Comparison of ENCODE assay signal across 12 cellular contexts in genomic region chr9:137828527-137829259, GRCh38. TPM values are rescaled to one million over a fixed set of nuclear protein-coding genes. Genes with fewer than 3 reads are reported as not detected.
DNase-seq lines count a peak whose midpoint lies in the region; ATAC-seq, FAIRE-seq and TF ChIP-seq lines count a peak whose summit lies in the region.
"Had no signal": no experiment of that assay in that cellular context is flagged by ENCODE, and none has a peak within 500 bp of the region (broad histone marks: within the 10 kb centered on the region; RNA-seq: fewer than 3 reads in every experiment).

No MANE protein-coding gene starts in this region.

- no peaks in the 10 kb centered on the region for H3K27me3 ChIP-seq in GM12878 (replicated peaks in 1 of 2; ENCODE audit: control insufficient read depth in 2 of 2, insufficient read depth in 2 of 2, low read length in 1 of 2)

- peaks cover 10% of the 10 kb centered on the region for H3K4me1 ChIP-seq in GM12878 (ENCODE audit: control insufficient read depth, insufficient read depth, low read length)
- H3K4me1 ChIP-seq: psoas muscle had no signal

- no TSS peak for BruUV-seq in GM12878 (replicated peaks; lab: Mats Ljungman, UMichigan)

- H3K27ac ChIP-seq in GM12878 (ENCODE audit: control insufficient read depth, insufficient read depth) = no peak overlapping the region
- H3K27ac ChIP-seq: psoas muscle had no signal

- no peak overlapping the region for H3K4me2 ChIP-seq in GM12878 (ENCODE audit: control insufficient read depth, insufficient read depth)

- 84% methylated on average over 20 of the region's 21 CpGs for WGBS in GM12878 (ENCODE audit: insufficient coverage, insufficient replicate concordance, low lambda C conversion rate, missing lambda C conversion rate)

- in situ Hi-C loops in KBM-7 (cut with MboI; ENCODE audit: low pct_unique_long_range_greater_than_20kb, low sequenced_read_pairs) (no loop called here), GM12878 (cut with MboI) (no loop called here)

- RAD21 ChIA-PET in GM12878 (lab: Charles Lee; ENCODE audit: unreplicated experiment) = no interaction called here

- FAIRE-seq in GM12878 (lab: Jason Lieb, UNC) = no peak

- H2AFZ ChIP-seq in GM12878 (ENCODE audit: control insufficient read depth, low read depth, low read length) = no peak overlapping the region

- TF ChIP-seq POLR2A in GM12878 (IDR thresholded peaks at IDR 0.05; ENCODE audit: low read depth, low read length) = no peak

- no peak for TF ChIP-seq CTCF in GM12878 (IDR thresholded peaks at IDR 0.05 in 2 of 3, conservative IDR thresholded peaks at IDR 0.05 in 1 of 3; ENCODE audit: control insufficient read depth in 2 of 3, extremely low read depth in 1 of 3, insufficient read depth in 1 of 3, low read depth in 3 of 3, low read length in 3 of 3)

- intact Hi-C loops in GM12878 (cut with micrococcal nuclease; ENCODE audit: unreplicated experiment) = no loop called here

- H3K9ac ChIP-seq in GM12878 (ENCODE audit: control insufficient read depth, insufficient read depth, low read length) = no peak overlapping the region

- DNase-seq in NOMO-1 treated with DMSO at 0.1 percent for 48 hours (lab: John Stamatoyannopoulos, UW; ENCODE audit: unreplicated experiment) (peak; percentile 7), NOMO-1 treated with dmso at 0.1 percent for 144 hours (lab: John Stamatoyannopoulos, UW; ENCODE audit: unreplicated experiment) (no peak), KBM-7 (peak; percentile 26), GM12878 (ENCODE audit: low read depth, low spot score) (no peak), lung microvascular endothelial cell (ENCODE audit: low read depth in 2 of 2) (peak; percentile 27 to 35), NOMO-1 (lab: John Stamatoyannopoulos, UW; ENCODE audit: unreplicated experiment in 2 of 2) (no peak)
- DNase-seq: activated T-cell treated with anti-CD3 and anti-CD28 coated beads, Interleukin-2, amount 50 U/mL, for 4 hours; NCI-H187 treated with DMSO at 0.1 percent for 48 hours; psoas muscle had no signal

- ATAC-seq in GM12878 = no peak
- ATAC-seq in HG02870 (IDR thresholded peaks at IDR 0.05; ENCODE audit: unreplicated experiment) = no peak
- ATAC-seq in GM21447 (IDR thresholded peaks at IDR 0.05; ENCODE audit: unreplicated experiment) = no peak
- ATAC-seq: activated T-cell treated with anti-CD3 and anti-CD28 coated beads, Interleukin-2, amount 50 U/mL, for 4 hours; T-cell had no signal

- H3K4me3 ChIP-seq in GM12878 = no peak overlapping the region
- H3K4me3 ChIP-seq: psoas muscle had no signal

- CTCF ChIA-PET in GM12878 (lab: Yijun Ruan, JAX) = no interaction called here

- peaks cover 3% of the 10 kb centered on the region for H4K20me1 ChIP-seq in GM12878 (ENCODE audit: control insufficient read depth, insufficient read depth)

- POLR2A ChIA-PET in GM12878 (lab: Charles Lee) = no interaction called here

- no peak for TF ChIP-seq EP300 in GM12878 (IDR thresholded peaks at IDR 0.05; ENCODE audit: borderline replicate concordance in 1 of 2, control insufficient read depth in 1 of 2, low read depth in 2 of 2, low read length in 2 of 2)

- TF ChIP-seq RAD21 in GM12878 (IDR thresholded peaks at IDR 0.05; ENCODE audit: insufficient read depth, low read depth, low read length) = no peak

- SMC1A ChIA-PET in GM12878 (lab: Charles Lee; ENCODE audit: uncharacterized antibody, unreplicated experiment) = no interaction called here

- H3K9me3 ChIP-seq in GM12878 (replicated peaks; ENCODE audit: control insufficient read depth, insufficient read depth, low read length) = no peaks in the 10 kb centered on the region; the same call in 2 of the 3 replicates
- H3K9me3 ChIP-seq: psoas muscle had no signal

- H3K36me3 ChIP-seq in GM12878 (ENCODE audit: control insufficient read depth in 2 of 2, insufficient read depth in 2 of 2, low read length in 1 of 2) = peaks cover 31 to 42% of the 10 kb centered on the region in 2 experiments

- no peaks in the 10 kb centered on the region; the same call in 1 of the 2 replicates for H3K79me2 ChIP-seq in GM12878 (ENCODE audit: control insufficient read depth, insufficient read depth, low read length)

TF ChIP-seq in GM12878, 131 proteins besides CTCF, POLR2A, EP300 and RAD21:
- TF ChIP-seq, protein P1, sequence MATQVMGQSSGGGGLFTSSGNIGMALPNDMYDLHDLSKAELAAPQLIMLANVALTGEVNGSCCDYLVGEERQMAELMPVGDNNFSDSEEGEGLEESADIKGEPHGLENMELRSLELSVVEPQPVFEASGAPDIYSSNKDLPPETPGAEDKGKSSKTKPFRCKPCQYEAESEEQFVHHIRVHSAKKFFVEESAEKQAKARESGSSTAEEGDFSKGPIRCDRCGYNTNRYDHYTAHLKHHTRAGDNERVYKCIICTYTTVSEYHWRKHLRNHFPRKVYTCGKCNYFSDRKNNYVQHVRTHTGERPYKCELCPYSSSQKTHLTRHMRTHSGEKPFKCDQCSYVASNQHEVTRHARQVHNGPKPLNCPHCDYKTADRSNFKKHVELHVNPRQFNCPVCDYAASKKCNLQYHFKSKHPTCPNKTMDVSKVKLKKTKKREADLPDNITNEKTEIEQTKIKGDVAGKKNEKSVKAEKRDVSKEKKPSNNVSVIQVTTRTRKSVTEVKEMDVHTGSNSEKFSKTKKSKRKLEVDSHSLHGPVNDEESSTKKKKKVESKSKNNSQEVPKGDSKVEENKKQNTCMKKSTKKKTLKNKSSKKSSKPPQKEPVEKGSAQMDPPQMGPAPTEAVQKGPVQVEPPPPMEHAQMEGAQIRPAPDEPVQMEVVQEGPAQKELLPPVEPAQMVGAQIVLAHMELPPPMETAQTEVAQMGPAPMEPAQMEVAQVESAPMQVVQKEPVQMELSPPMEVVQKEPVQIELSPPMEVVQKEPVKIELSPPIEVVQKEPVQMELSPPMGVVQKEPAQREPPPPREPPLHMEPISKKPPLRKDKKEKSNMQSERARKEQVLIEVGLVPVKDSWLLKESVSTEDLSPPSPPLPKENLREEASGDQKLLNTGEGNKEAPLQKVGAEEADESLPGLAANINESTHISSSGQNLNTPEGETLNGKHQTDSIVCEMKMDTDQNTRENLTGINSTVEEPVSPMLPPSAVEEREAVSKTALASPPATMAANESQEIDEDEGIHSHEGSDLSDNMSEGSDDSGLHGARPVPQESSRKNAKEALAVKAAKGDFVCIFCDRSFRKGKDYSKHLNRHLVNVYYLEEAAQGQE (IDR thresholded peaks at IDR 0.05; ENCODE audit: low read depth, low read length) = peak; percentile 88
- TF ChIP-seq NFIC (IDR thresholded peaks at IDR 0.05; ENCODE audit: low read depth, low read length) = no peak

RNA-seq across cellular contexts. Expression of gene CACNA1B, which starts 48.9 kb away (rescaled TPM):
- total RNA-seq in GM12878 (2013; cell fraction: nucleolus; rRNA removed) = 0.10 and 0.15 TPM in 2 replicates
- total RNA-seq in GM12878 (2014; rRNA removed) (not detected in 2 replicates), GM12878 (2014; rRNA removed; fragmentation: Illumina TruSeq; extraction: Trizol) (not detected in 2 replicates), GM12878 (2021) (0.03 TPM in 1 of 2 replicates, not detected in the other), lung microvascular endothelial cell (under 0.01 TPM in 2 replicates)
- polyA plus RNA-seq in GM12878 (2011; ENCODE audit: low read depth) = 0.05 TPM
- polyA plus RNA-seq in GM12878 (2011; rRNA removed) (0.01 TPM in 1 of 2 replicates, not detected in the other), GM12878 (2014; fragmentation: Illumina TruSeq; extraction: Trizol) (0.01 TPM in 1 of 2 replicates, not detected in the other), GM12878 (2014; fragmentation: Nextera tagmentation; extraction: Ambion mirVana) (not detected), GM12878 (2014; rRNA removed) (0.01 TPM in 2 replicates), GM12878 (2016; fragmentation: Nextera tagmentation; extraction: Ambion mirVana) (not detected)
- 0.01 and 0.02 TPM in 2 replicates for polyA plus RNA-seq in GM12878 (2011; cell fraction: cytosol; rRNA removed)
- polyA plus RNA-seq in GM12878 (2011; cell fraction: nucleus; rRNA removed) = 0.06 and 0.09 TPM in 2 replicates
- polyA plus RNA-seq in GM12878 (2012) = 0.03 and 0.11 TPM in 2 replicates
- 0.07 TPM in 1 of 2 replicates, not detected in the other for polyA minus RNA-seq in GM12878 (2011; rRNA and poly(A)+ RNA removed)
- not detected in 2 replicates for polyA minus RNA-seq in GM12878 (2011; cell fraction: cytosol; rRNA and poly(A)+ RNA removed)
- polyA minus RNA-seq in GM12878 (2011; cell fraction: nucleus; rRNA and poly(A)+ RNA removed) = under 0.01 and 0.10 TPM in 2 replicates

Comparison
In these comparisons a context has a peak if more than half of its experiments do, and no peak if none do; other contexts are left out.
1. DNase-seq: peak in NOMO-1 treated with DMSO at 0.1 percent for 48 hours (single experiment), KBM-7 (single experiment) and lung microvascular endothelial cell (2 of 2); none in NOMO-1 treated with dmso at 0.1 percent for 144 hours (single experiment), GM12878 (single experiment) and NOMO-1 (0 of 2).